Comparison of ENCODE assay signal across 14 cellular contexts in the genomic region with DNA sequence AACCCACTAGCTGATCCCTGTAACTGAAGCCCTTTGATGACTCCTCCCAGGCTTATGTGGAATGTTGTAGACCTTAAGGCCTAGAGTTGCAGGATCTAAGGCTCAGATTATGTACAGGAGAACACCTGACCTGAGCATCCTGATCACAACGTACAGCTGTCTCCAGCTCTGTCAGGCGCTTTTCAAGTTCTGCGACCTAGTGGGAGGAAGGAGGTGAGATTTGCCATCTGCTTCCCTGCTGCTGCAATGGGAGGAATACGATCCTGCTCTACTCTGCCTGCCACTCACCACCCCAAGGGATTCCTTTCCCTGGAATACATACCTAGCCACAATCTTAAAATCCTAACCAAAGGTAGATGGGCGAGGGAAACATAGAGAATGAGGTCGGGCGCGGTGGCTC. TPM values are rescaled to one million over a fixed set of nuclear protein-coding genes. Genes with fewer than 3 reads are reported as not detected.
DNase-seq lines count a peak whose midpoint lies in the region; ATAC-seq and TF ChIP-seq lines count a peak whose summit lies in the region.
"Had no signal": no experiment of that assay in that cellular context is flagged by ENCODE, and none has a peak within 500 bp of the region (broad histone marks: within the 10 kb centered on the region; RNA-seq: fewer than 3 reads in every experiment).

No MANE protein-coding gene starts in this region.

- H3K36me3 ChIP-seq in GM23338 (ENCODE audit: insufficient read depth): peaks cover 20% of the 10 kb centered on the region

- H3K4me1 Mint-ChIP-seq in activated T-helper 17 cell treated with anti-CD3 and anti-CD28 coated beads, Interleukin-2, amount 50 U/mL, for 72 hours: no peaks in the 10 kb centered on the region
- H3K4me1 Mint-ChIP-seq in activated CD4-positive, alpha-beta memory T cell treated with anti-CD3 and anti-CD28 coated beads for 36 hours (ENCODE audit: low read depth): no peaks in the 10 kb centered on the region
- H3K4me1 Mint-ChIP-seq in GM23338: peaks cover 19% of the 10 kb centered on the region
- H3K4me1 Mint-ChIP-seq: B cell had no signal

- no peak overlapping the region for H3K27ac ChIP-seq in GM23338 (ENCODE audit: low read depth)

- no peaks in the 10 kb centered on the region for H3K79me2 ChIP-seq in GM23338 (replicated peaks; ENCODE audit: insufficient read depth)

- H4K20me1 ChIP-seq in GM23338 (replicated peaks; ENCODE audit: insufficient read depth): peaks cover 9% of the 10 kb centered on the region

- H3F3A ChIP-seq in GM23338 (replicated peaks; ENCODE audit: low read depth): 0 out of 2 replicates have a peak, but pooled peaks cover 12% of the 10 kb centered on the region

- CTCF ChIA-PET in activated CD4-positive, alpha-beta memory T cell treated with anti-CD3 and anti-CD28 coated beads for 36 hours (lab: Charles Lee): no interaction called here

- H3K4me1 ChIP-seq in GM23338 (ENCODE audit: insufficient read depth): no peaks in the 10 kb centered on the region

- DNase-seq in activated naive CD4-positive, alpha-beta T cell treated with anti-CD3 and anti-CD28 coated beads, Interleukin-2, amount 50 U/mL, for 72 hours (ENCODE audit: low spot score in 2 of 2): no peak
- DNase-seq in activated naive CD4-positive, alpha-beta T cell (lab: John Stamatoyannopoulos, UW): no peak
- peak; percentile 50 for DNase-seq in putamen (ENCODE audit: low spot score)
- DNase-seq in activated CD4-positive, alpha-beta memory T cell treated with anti-CD3 and anti-CD28 coated beads for 36 hours: no peak
- DNase-seq in GM23338 (ENCODE audit: low spot score): no peak
- no peak for DNase-seq in superior temporal gyrus (ENCODE audit: extremely low spot score)
- DNase-seq: C1 segment of cervical spinal cord; CD4-positive, alpha-beta T cell; DND-41; GDM1 had no signal

- no peak for TF ChIP-seq CTCF in GM23338 (conservative IDR thresholded peaks at IDR 0.05; ENCODE audit: low read depth in 2 of 2)

- no peaks in the 10 kb centered on the region for H3K27me3 ChIP-seq in GM23338 (ENCODE audit: insufficient read depth)

- peaks cover 6 to 16% of the 10 kb centered on the region in 2 donors for H3K36me3 Mint-ChIP-seq in activated naive CD4-positive, alpha-beta T cell treated with anti-CD3 and anti-CD28 coated beads, Interleukin-2, amount 50 U/mL, for 72 hours
- H3K36me3 Mint-ChIP-seq in activated T-helper 17 cell treated with anti-CD3 and anti-CD28 coated beads, Interleukin-2, amount 50 U/mL, for 72 hours (ENCODE audit: low read depth): peaks cover 95% of the 10 kb centered on the region
- H3K36me3 Mint-ChIP-seq in activated CD4-positive, alpha-beta memory T cell treated with anti-CD3 and anti-CD28 coated beads for 36 hours: peaks cover 37% of the 10 kb centered on the region
- H3K36me3 Mint-ChIP-seq in GM23338 (ENCODE audit: low read depth): peaks cover 66% of the 10 kb centered on the region

- H3K9me2 ChIP-seq in GM23338 (ENCODE audit: insufficient read depth): no peaks in the 10 kb centered on the region

- H3K27me3 Mint-ChIP-seq in activated T-helper 17 cell treated with anti-CD3 and anti-CD28 coated beads, Interleukin-2, amount 50 U/mL, for 72 hours: no peaks in the 10 kb centered on the region
- no peaks in the 10 kb centered on the region for H3K27me3 Mint-ChIP-seq in activated CD4-positive, alpha-beta memory T cell treated with anti-CD3 and anti-CD28 coated beads for 36 hours
- peaks cover 8% of the 10 kb centered on the region for H3K27me3 Mint-ChIP-seq in GM23338 (ENCODE audit: insufficient read depth, low read depth, poor library complexity)
- H3K27me3 Mint-ChIP-seq: B cell; CD4-positive, alpha-beta T cell; IgD-negative memory B cell had no signal

- intact Hi-C loops in activated CD4-positive, alpha-beta memory T cell treated with anti-CD3 and anti-CD28 coated beads for 36 hours (cut with micrococcal nuclease): no loop called here

- peak overlapping the region; percentile 46 to 76 for H3K27ac Mint-ChIP-seq in activated naive CD4-positive, alpha-beta T cell treated with anti-CD3 and anti-CD28 coated beads, Interleukin-2, amount 50 U/mL, for 72 hours
- H3K27ac Mint-ChIP-seq in activated T-helper 17 cell treated with anti-CD3 and anti-CD28 coated beads, Interleukin-2, amount 50 U/mL, for 72 hours: peak overlapping the region; percentile 20
- H3K27ac Mint-ChIP-seq in activated CD4-positive, alpha-beta memory T cell treated with anti-CD3 and anti-CD28 coated beads for 36 hours: no peak overlapping the region
- no peak overlapping the region for H3K27ac Mint-ChIP-seq in GM23338
- H3K27ac Mint-ChIP-seq: B cell; CD4-positive, alpha-beta T cell had no signal

- POLR2A ChIA-PET in activated CD4-positive, alpha-beta memory T cell treated with anti-CD3 and anti-CD28 coated beads for 36 hours (lab: Charles Lee): interaction anchor here (1.0 kb wide), 1 partner anchor 8 kb away, joined by 3 read pairs; no protein-coding TSS in a partner anchor

- no peak overlapping the region for H3K4me2 ChIP-seq in GM23338

- no peak for ATAC-seq in activated naive CD4-positive, alpha-beta T cell treated with anti-CD3 and anti-CD28 coated beads, Interleukin-2, amount 50 U/mL, for 72 hours
- ATAC-seq in activated T-helper 17 cell treated with anti-CD3 and anti-CD28 coated beads, Interleukin-2, amount 50 U/mL, for 72 hours (replicated peaks): no peak
- ATAC-seq in GM23338: no peak

- no peak overlapping the region for H3K4me3 Mint-ChIP-seq in activated T-helper 17 cell treated with anti-CD3 and anti-CD28 coated beads, Interleukin-2, amount 50 U/mL, for 72 hours
- H3K4me3 Mint-ChIP-seq in activated CD4-positive, alpha-beta memory T cell treated with anti-CD3 and anti-CD28 coated beads for 36 hours: no peak overlapping the region
- H3K4me3 Mint-ChIP-seq in GM23338: no peak overlapping the region
- H3K4me3 Mint-ChIP-seq: B cell; CD4-positive, alpha-beta T cell had no signal

- no peak overlapping the region for H3K4me3 ChIP-seq in GM23338

- no peak overlapping the region for H2AFZ ChIP-seq in GM23338

- H3K9me3 Mint-ChIP-seq in activated naive CD4-positive, alpha-beta T cell treated with anti-CD3 and anti-CD28 coated beads, Interleukin-2, amount 50 U/mL, for 72 hours: no peaks in the 10 kb centered on the region
- no peaks in the 10 kb centered on the region for H3K9me3 Mint-ChIP-seq in activated T-helper 17 cell treated with anti-CD3 and anti-CD28 coated beads, Interleukin-2, amount 50 U/mL, for 72 hours
- H3K9me3 Mint-ChIP-seq in activated CD4-positive, alpha-beta memory T cell treated with anti-CD3 and anti-CD28 coated beads for 36 hours: no peaks in the 10 kb centered on the region
- H3K9me3 Mint-ChIP-seq in GM23338: no peaks in the 10 kb centered on the region
- H3K9me3 Mint-ChIP-seq: CD4-positive, alpha-beta T cell; IgD-negative memory B cell had no signal

TF ChIP-seq in GM23338, 12 proteins besides CTCF, POLR2A, EP300 and RAD21:
- TF ChIP-seq ZNF114 (CRISPR knock-in tag; IDR thresholded peaks at IDR 0.05) (no peak), NANOG (IDR thresholded peaks at IDR 0.05; ENCODE audit: borderline replicate concordance) (no peak)

RNA-seq across cellular contexts. Expression of gene MBD6, which starts 10.5 kb away (rescaled TPM):
- total RNA-seq in activated naive CD4-positive, alpha-beta T cell treated with anti-CD3 and anti-CD28 coated beads, Interleukin-2, amount 50 U/mL, for 72 hours: 10 to 100 TPM; 66.4 to 77.5 TPM
- 10 to 100 TPM; 78.8 to 83.1 TPM for total RNA-seq in activated T-helper 17 cell treated with anti-CD3 and anti-CD28 coated beads, Interleukin-2, amount 50 U/mL, for 72 hours
- total RNA-seq in activated CD4-positive, alpha-beta memory T cell treated with anti-CD3 and anti-CD28 coated beads for 36 hours: 10 to 100 TPM; 43.5 to 48.2 TPM
- 12.5 and 16.9 TPM in 2 replicates for total RNA-seq in GM23338 (2014; rRNA removed; shearing (Covaris generic))
- 17.1 and 18.3 TPM in 2 replicates for polyA plus RNA-seq in GM23338 (2016; fragmentation: Nextera tagmentation; extraction: Ambion mirVana)

RNA-seq across cellular contexts. Expression of gene DDIT3, which starts 12.8 kb away (rescaled TPM):
- total RNA-seq in activated naive CD4-positive, alpha-beta T cell treated with anti-CD3 and anti-CD28 coated beads, Interleukin-2, amount 50 U/mL, for 72 hours: 10 to 100 TPM; 24.9 to 79.8 TPM
- 10 to 100 TPM; 14.2 to 25.3 TPM for total RNA-seq in activated T-helper 17 cell treated with anti-CD3 and anti-CD28 coated beads, Interleukin-2, amount 50 U/mL, for 72 hours
- 10 to 100 TPM; 24.1 to 25.2 TPM for total RNA-seq in activated CD4-positive, alpha-beta memory T cell treated with anti-CD3 and anti-CD28 coated beads for 36 hours
- 3.9 and 4.1 TPM in 2 replicates for total RNA-seq in GM23338 (2014; rRNA removed; shearing (Covaris generic))
- 11.7 and 12.5 TPM in 2 replicates for polyA plus RNA-seq in GM23338 (2016; fragmentation: Nextera tagmentation; extraction: Ambion mirVana)

RNA-seq across cellular contexts. Expression of gene DCTN2, which starts 13.9 kb away (rescaled TPM):
- total RNA-seq in activated naive CD4-positive, alpha-beta T cell treated with anti-CD3 and anti-CD28 coated beads, Interleukin-2, amount 50 U/mL, for 72 hours: 100 to 1,000 TPM in 1 of 2 donors, 10 to 100 TPM in 1; 77.1 to 122 TPM
- total RNA-seq in activated T-helper 17 cell treated with anti-CD3 and anti-CD28 coated beads, Interleukin-2, amount 50 U/mL, for 72 hours: 10 to 100 TPM; 78.5 to 96.4 TPM
- total RNA-seq in activated CD4-positive, alpha-beta memory T cell treated with anti-CD3 and anti-CD28 coated beads for 36 hours: 10 to 100 TPM; 81.0 to 85.2 TPM
- 134 and 157 TPM in 2 replicates for total RNA-seq in GM23338 (2014; rRNA removed; shearing (Covaris generic))
- polyA plus RNA-seq in GM23338 (2016; fragmentation: Nextera tagmentation; extraction: Ambion mirVana): 56.1 and 62.3 TPM in 2 replicates

RNA-seq across cellular contexts. Expression of gene KIF5A, which starts 16.7 kb away (rescaled TPM):
- 1 to 10 TPM in 1 of 2 donors, under 1 TPM in 1; 0.75 to 3.4 TPM for total RNA-seq in activated naive CD4-positive, alpha-beta T cell treated with anti-CD3 and anti-CD28 coated beads, Interleukin-2, amount 50 U/mL, for 72 hours
- 1 to 10 TPM; 2.0 to 3.0 TPM for total RNA-seq in activated T-helper 17 cell treated with anti-CD3 and anti-CD28 coated beads, Interleukin-2, amount 50 U/mL, for 72 hours
- total RNA-seq in activated CD4-positive, alpha-beta memory T cell treated with anti-CD3 and anti-CD28 coated beads for 36 hours: under 1 TPM; 0.90 to 0.99 TPM
- total RNA-seq in GM23338 (2014; rRNA removed; shearing (Covaris generic)): 16.5 and 21.3 TPM in 2 replicates
- polyA plus RNA-seq in GM23338 (2016; fragmentation: Nextera tagmentation; extraction: Ambion mirVana): 9.1 and 11.1 TPM in 2 replicates
- total RNA-seq: HT1080 had no signal
- polyA plus RNA-seq: IgD-negative memory B cell had no signal

RNA-seq across cellular contexts. Expression of gene MARS1, which starts 45.2 kb away (rescaled TPM):
- total RNA-seq in activated naive CD4-positive, alpha-beta T cell treated with anti-CD3 and anti-CD28 coated beads, Interleukin-2, amount 50 U/mL, for 72 hours: 100 to 1,000 TPM; 267 to 292 TPM
- 100 to 1,000 TPM; 130 to 243 TPM for total RNA-seq in activated T-helper 17 cell treated with anti-CD3 and anti-CD28 coated beads, Interleukin-2, amount 50 U/mL, for 72 hours
- total RNA-seq in activated CD4-positive, alpha-beta memory T cell treated with anti-CD3 and anti-CD28 coated beads for 36 hours: 100 to 1,000 TPM; 354 to 364 TPM
- 247 and 266 TPM in 2 replicates for total RNA-seq in GM23338 (2014; rRNA removed; shearing (Covaris generic))
- 351 and 389 TPM in 2 replicates for polyA plus RNA-seq in GM23338 (2016; fragmentation: Nextera tagmentation; extraction: Ambion mirVana)

Comparison
In these comparisons a context has a peak if more than half of its experiments do, and no peak if none do; other contexts are left out.
1. H3K27ac Mint-ChIP-seq: peak in activated naive CD4-positive, alpha-beta T cell treated with anti-CD3 and anti-CD28 coated beads, Interleukin-2, amount 50 U/mL, for 72 hours (2 of 2) and activated T-helper 17 cell treated with anti-CD3 and anti-CD28 coated beads, Interleukin-2, amount 50 U/mL, for 72 hours (single experiment); none in activated CD4-positive, alpha-beta memory T cell treated with anti-CD3 and anti-CD28 coated beads for 36 hours (single experiment) and GM23338 (single experiment).